In the genomic region with DNA sequence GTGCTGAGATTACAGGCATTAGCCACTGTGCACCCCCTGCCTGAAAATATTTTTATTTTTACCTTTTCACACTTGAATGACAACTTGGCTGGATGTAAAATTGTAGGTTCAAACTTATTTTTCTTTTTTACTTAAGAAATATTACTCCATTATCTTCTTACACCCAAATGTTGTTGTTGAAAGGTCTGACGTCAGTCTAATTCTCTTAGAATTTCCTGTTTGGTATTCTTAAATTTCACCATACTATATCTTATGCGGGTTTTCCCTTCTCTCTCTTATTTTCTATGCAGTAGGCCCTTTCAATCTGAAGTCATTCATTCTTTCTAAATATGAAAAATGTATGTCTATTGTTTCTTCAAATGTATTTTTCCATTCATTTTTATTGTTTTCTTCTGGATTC, we compare ENCODE assay signal across 28 cellular contexts.
"Had no signal": no experiment of that assay in that cellular context is flagged by ENCODE, and none has a peak within 500 bp of the region (broad histone marks: within the 10 kb centered on the region; RNA-seq: fewer than 3 reads in every experiment).

No MANE protein-coding gene starts in this region.

- H3K27me3 ChIP-seq: neural progenitor cell, ovary, spleen, suprapubic skin, testis, transverse colon, upper lobe of right lung, uterus had no signal

- H3K36me3 ChIP-seq: neural progenitor cell, ovary, spleen, suprapubic skin, tibial artery, transverse colon, upper lobe of right lung, uterus had no signal

- H3K4me2 ChIP-seq: neural progenitor cell, smooth muscle cell had no signal

- H3K4me3 ChIP-seq: neural progenitor cell, ovary, psoas muscle, skin epidermis, smooth muscle cell, spleen, suprapubic skin, testis, tibial artery, transverse colon, upper lobe of right lung, uterus had no signal

- H3K4me1 ChIP-seq: neural progenitor cell, parathyroid adenoma, psoas muscle, spleen, suprapubic skin, testis, tibial artery, transverse colon, upper lobe of right lung, uterus had no signal

- DNase-seq: natural killer cell; occipital lobe; ovary; posterior cingulate gyrus; psoas muscle; right cardiac atrium; spleen; stimulated activated CD4-positive, alpha-beta T cell treated with anti-CD3 and anti-CD28 coated beads, Interleukin-12 subunit alpha, Interleukin-12 subunit beta, amount 100 ng/mL, for 4 hours; stimulated activated CD4-positive, alpha-beta T cell treated with anti-CD3 and anti-CD28 coated beads, Interleukin-1b, Interleukin-23, amount 100 ng/mL, for 48 hours; stimulated activated CD4-positive, alpha-beta T cell treated with anti-CD3 and anti-CD28 coated beads, Interleukin-4, amount 100 ng/mL, for 1 hour; stimulated activated CD4-positive, alpha-beta T cell treated with anti-CD3 and anti-CD28 coated beads, Interleukin-4, amount 100 ng/mL, for 4 hours; stimulated activated CD8-positive, alpha-beta memory T cell treated with anti-CD3 and anti-CD28 coated beads, Interleukin-4, amount 100 ng/mL, for 48 hours; stimulated activated naive CD4-positive, alpha-beta T cell; stimulated activated naive CD8-positive, alpha-beta T cell treated with anti-CD3 and anti-CD28 coated beads, Interleukin-15, amount 100 ng/mL, for 72 hours; stimulated activated naive CD8-positive, alpha-beta T cell treated with anti-CD3 and anti-CD28 coated beads, Interleukin-15, Interleukin-2, amounts not matched to agents 100 U/mL and 50 U/mL, for 24 hours; substantia nigra; testis; tibial artery; transverse colon; upper lobe of right lung; uterus had no signal

- H3K27ac ChIP-seq: neural progenitor cell, ovary, parathyroid adenoma, psoas muscle, skin epidermis, spleen, suprapubic skin, testis, tibial artery, transverse colon, upper lobe of right lung, uterus had no signal

- H3K9ac ChIP-seq: neural progenitor cell, parathyroid adenoma had no signal

- H3K9me3 ChIP-seq: ovary, psoas muscle, spleen, suprapubic skin, testis, tibial artery, transverse colon, upper lobe of right lung, uterus had no signal

- H3K79me2 ChIP-seq: parathyroid adenoma had no signal

- ATAC-seq: natural killer cell; psoas muscle; right cardiac atrium; sciatic nerve; stimulated activated memory B cell treated with anti-CD40 and anti-IgM and Interleukin-4, amounts not matched to agents 10 μg/mL and 1 μg/mL and 100 μg/mL, for 72 hours; stimulated activated naive CD8-positive, alpha-beta T cell treated with anti-CD3 and anti-CD28 coated beads, Interleukin-15, amount 100 ng/mL, for 72 hours; stimulated activated naive CD8-positive, alpha-beta T cell treated with anti-CD3 and anti-CD28 coated beads, Interleukin-15, Interleukin-2, amounts not matched to agents 100 U/mL and 50 U/mL, for 24 hours; upper lobe of right lung had no signal

- H2AFZ ChIP-seq: neural progenitor cell, parathyroid adenoma had no signal
